ENCODE assay signal across 8 cellular contexts in genomic region chr18:13217466-13217961, GRCh38. TPM values are rescaled to one million over a fixed set of nuclear protein-coding genes. Genes with fewer than 3 reads are reported as not detected.
A peak's percentile ranks its signal among the peaks of the same experiment; 100 is the strongest.
DNase-seq lines count a peak whose midpoint lies in the region; ATAC-seq and TF ChIP-seq lines count a peak whose summit lies in the region.

No MANE protein-coding gene starts in this region.

- H3K27me3 ChIP-seq in DND-41 (ENCODE audit: insufficient read depth, low read length, poor library complexity) (no peaks in the 10 kb centered on the region), iPS DF 6.9 (ENCODE audit: control insufficient read depth, insufficient read depth, low read length) (peaks cover 12% of the 10 kb centered on the region), gastrocnemius medialis (no peaks in the 10 kb centered on the region)

- intact Hi-C loops in gastrocnemius medialis (cut with DNase I; ENCODE audit: low total_unique reads): loop anchor here (2.0 to 10.0 kb wide), 8 partner anchors 50 to 597 kb away; partner anchors contain the start of genes FAM210A, PTPN2 and RNMT

- ATAC-seq in DND-41 (ENCODE audit: insufficient read depth, low read depth) (peak; percentile 54), gastrocnemius medialis (peak; percentile 62 to 63), GM21367 (IDR thresholded peaks at IDR 0.05; ENCODE audit: unreplicated experiment) (no peak), HG02840 (IDR thresholded peaks at IDR 0.05; ENCODE audit: low FRiP score, unreplicated experiment) (no peak)

- H3K27ac ChIP-seq in DND-41 (ENCODE audit: low read length) (peak overlapping the region; percentile 76), iPS DF 6.9 (ENCODE audit: low read length) (no peak overlapping the region), gastrocnemius medialis (peak overlapping the region; percentile 80 to 94 (median 82))

- H3K4me3 ChIP-seq in DND-41 (ENCODE audit: low read depth in 1 of 2, low read length in 2 of 2) (peak overlapping the region; percentile 82 to 83; a peak in 3 of 4 replicates), HFF-Myc (replicated peaks; ENCODE audit: low read depth, low read length) (0 out of 2 replicates have a peak overlapping the region, but pooled peaks have one; percentile 10), iPS DF 6.9 (ENCODE audit: low read length) (peak overlapping the region; percentile 61; the same call in 1 of the 2 replicates), gastrocnemius medialis (peak overlapping the region; percentile 65 to 90 (median 80))

- H3K4me1 ChIP-seq in DND-41 (ENCODE audit: insufficient read depth, low read length): peaks cover 52% of the 10 kb centered on the region
- H3K4me1 ChIP-seq in iPS DF 6.9 (ENCODE audit: control insufficient read depth, insufficient read depth, low read length): peaks cover 3% of the 10 kb centered on the region; the same call in 1 of the 2 replicates
- peaks cover 45 to 47% of the 10 kb centered on the region in 2 donors for H3K4me1 ChIP-seq in gastrocnemius medialis

- H3K4me2 ChIP-seq in DND-41 (ENCODE audit: insufficient read depth, low read length): peak overlapping the region; percentile 84

- DNase-seq in DND-41 (peak; percentile 69), HFF-Myc (ENCODE audit: extremely low read depth, low read depth) (no peak), SK-N-DZ (ENCODE audit: low spot score) (peak; percentile 64), amygdala (lab: John Stamatoyannopoulos, UW) (peak in 42 of 56 donors; percentile 28 to 81 (median 59)), iPS DF 6.9 (ENCODE audit: low read depth, low spot score) (no peak), gastrocnemius medialis (peak; percentile 48 to 63)

- in situ Hi-C loops in gastrocnemius medialis (cut with MboI; ENCODE audit: low sequenced_read_pairs in 4 of 4): loop anchor here (10.0 to 25.0 kb wide), 5 partner anchors 57 to 495 kb away; no protein-coding TSS in a partner anchor

- TF ChIP-seq POLR2A in gastrocnemius medialis (IDR thresholded peaks at IDR 0.05): peak; percentile 48 to 55

- TF ChIP-seq CTCF in DND-41 (IDR thresholded peaks at IDR 0.05; ENCODE audit: borderline replicate concordance, extremely low read depth, low read length, poor library complexity, severe bottlenecking) (no peak), HFF-Myc (IDR thresholded peaks at IDR 0.05; ENCODE audit: low read depth, low read length, missing control alignments) (no peak), gastrocnemius medialis (IDR thresholded peaks at IDR 0.05 in 4 of 5, conservative IDR thresholded peaks at IDR 0.05 in 1 of 5) (peak in 1 of 5 experiments; percentile 29)

- peak overlapping the region; percentile 64 for H2AFZ ChIP-seq in DND-41 (ENCODE audit: low read depth, low read length)

- H3K9me3 ChIP-seq in DND-41 (ENCODE audit: insufficient read depth, low read length, severe bottlenecking): no peaks in the 10 kb centered on the region
- H3K9me3 ChIP-seq in iPS DF 6.9 (ENCODE audit: control insufficient read depth, insufficient read depth, low read length): no peaks in the 10 kb centered on the region
- H3K9me3 ChIP-seq in gastrocnemius medialis: no peaks in the 10 kb centered on the region

- H3K36me3 ChIP-seq in DND-41 (ENCODE audit: insufficient read depth, low read length) (no peaks in the 10 kb centered on the region; the same call in 1 of the 2 replicates), iPS DF 6.9 (ENCODE audit: control insufficient read depth, insufficient read depth, low read length) (no peaks in the 10 kb centered on the region; the same call in 1 of the 2 replicates), gastrocnemius medialis (no peaks in the 10 kb centered on the region)

- peaks cover 46% of the 10 kb centered on the region for H3K79me2 ChIP-seq in DND-41 (ENCODE audit: insufficient read depth, low read length)

- 0 out of 2 replicates have a peak, but pooled peaks cover 2% of the 10 kb centered on the region for H4K20me1 ChIP-seq in DND-41 (ENCODE audit: insufficient read depth, low read length)

- peak overlapping the region; percentile 87 for H3K9ac ChIP-seq in DND-41 (ENCODE audit: low read depth, low read length)

- no CpG with 5 or more reads among the region's 64 CpGs for WGBS in iPS DF 6.9 (ENCODE audit: insufficient coverage, insufficient read length)

RNA-seq across cellular contexts. Expression of gene LDLRAD4, which starts 1.0 kb away (rescaled TPM):
- polyA plus RNA-seq in SK-N-DZ (2014; cell fraction: cytosol; rRNA removed): 4.4 and 6.2 TPM in 2 replicates
- 4.9 and 6.1 TPM in 2 replicates for polyA plus RNA-seq in SK-N-DZ (2014; cell fraction: nucleus; rRNA removed)
- 10 to 100 TPM in 1 of 4 donors, 1 to 10 TPM in 3; 3.9 to 11.1 (median 6.5) TPM for total RNA-seq in gastrocnemius medialis

Comparison
In these comparisons a context has a peak if more than half of its experiments do, and no peak if none do; other contexts are left out.
1. ATAC-seq: peak in DND-41 (single experiment) and gastrocnemius medialis (2 of 2); none in GM21367 (single experiment) and HG02840 (single experiment).
2. DNase-seq: peak in DND-41 (single experiment), SK-N-DZ (single experiment), amygdala (42 of 56) and gastrocnemius medialis (2 of 2); none in HFF-Myc (single experiment) and iPS DF 6.9 (single experiment).
3. H3K4me3 ChIP-seq: peak in every context shown above with its lines; median percentile 82 in DND-41; 80 in gastrocnemius medialis; 61 in iPS DF 6.9; 10 in HFF-Myc.